Comparison of ENCODE assay signal across 2 cellular contexts in genomic region chr10:73876566-73876965, GRCh38.
TF ChIP-seq lines count a peak whose summit lies in the region.

No MANE protein-coding gene starts in this region.

TF ChIP-seq in HEK293, 187 proteins besides CTCF, POLR2A, EP300 and RAD21:
- 0 out of 2 replicates have a peak, but pooled peaks have one; percentile 42 for TF ChIP-seq ZIC2 (tag by site-specific recombination; IDR thresholded peaks at IDR 0.05)
- TF ChIP-seq SP2 (tag by site-specific recombination; IDR thresholded peaks at IDR 0.05), result no peak

TF ChIP-seq in H1, 55 proteins besides CTCF, POLR2A, EP300 and RAD21:
- no peak for TF ChIP-seq CBX5 (IDR thresholded peaks at IDR 0.05; ENCODE audit: low read depth, low read length)
- no peak for TF ChIP-seq POU5F1 (IDR thresholded peaks at IDR 0.05; ENCODE audit: low read depth, low read length)
- no peak for TF ChIP-seq EZH2 (IDR thresholded peaks at IDR 0.05; ENCODE audit: low read depth, low read length, severe bottlenecking)
- TF ChIP-seq SIN3A (conservative IDR thresholded peaks at IDR 0.05 in 1 of 2, IDR thresholded peaks at IDR 0.05 in 1 of 2; ENCODE audit: low read depth in 1 of 2, low read length in 2 of 2), result no peak
- no peak for TF ChIP-seq KDM4A (IDR thresholded peaks at IDR 0.05; ENCODE audit: low read depth, low read length, severe bottlenecking)
- TF ChIP-seq, protein P1, sequence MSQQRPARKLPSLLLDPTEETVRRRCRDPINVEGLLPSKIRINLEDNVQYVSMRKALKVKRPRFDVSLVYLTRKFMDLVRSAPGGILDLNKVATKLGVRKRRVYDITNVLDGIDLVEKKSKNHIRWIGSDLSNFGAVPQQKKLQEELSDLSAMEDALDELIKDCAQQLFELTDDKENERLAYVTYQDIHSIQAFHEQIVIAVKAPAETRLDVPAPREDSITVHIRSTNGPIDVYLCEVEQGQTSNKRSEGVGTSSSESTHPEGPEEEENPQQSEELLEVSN (IDR thresholded peaks at IDR 0.05), result no peak
- no peak for TF ChIP-seq ASH2L (IDR thresholded peaks at IDR 0.05; ENCODE audit: low read length)
- TF ChIP-seq SRF (IDR thresholded peaks at IDR 0.05; ENCODE audit: low read depth, low read length), result no peak
